Comparison of ENCODE assay signal across 12 cellular contexts in the genomic region with DNA sequence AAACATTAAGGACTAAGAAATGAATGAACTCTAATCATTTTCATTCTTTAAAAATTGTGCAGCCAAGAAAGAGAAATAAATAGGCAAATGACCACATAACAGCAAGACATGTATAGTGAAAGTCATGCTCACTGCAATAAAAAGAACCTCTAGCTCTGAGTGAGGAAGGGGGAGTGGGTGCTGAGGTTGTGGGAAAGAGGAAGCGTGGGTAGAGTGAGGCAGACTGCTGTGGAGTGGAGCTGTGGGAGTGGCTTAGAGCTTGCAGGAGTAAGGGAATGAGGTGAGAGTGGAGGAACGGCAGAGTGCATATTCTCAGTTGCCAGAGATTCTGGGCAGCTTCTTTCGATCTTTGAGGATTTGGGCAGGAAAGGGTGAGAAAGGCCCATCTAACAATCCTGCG. TPM values are rescaled to one million over a fixed set of nuclear protein-coding genes. Genes with fewer than 3 reads are reported as not detected.
DNase-seq lines count a peak whose midpoint lies in the region; ATAC-seq and TF ChIP-seq lines count a peak whose summit lies in the region.
"Had no signal": no experiment of that assay in that cellular context is flagged by ENCODE, and none has a peak within 500 bp of the region (broad histone marks: within the 10 kb centered on the region; RNA-seq: fewer than 3 reads in every experiment).

No MANE protein-coding gene starts in this region.

- TF ChIP-seq EP300 in suprapubic skin (IDR thresholded peaks at IDR 0.05) = no peak

- ATAC-seq in memory B cell (ENCODE audit: low read depth) = peak; percentile 87
- no peak for ATAC-seq in HG03457 (IDR thresholded peaks at IDR 0.05; ENCODE audit: unreplicated experiment)

- no peaks in the 10 kb centered on the region for H3K9me3 Mint-ChIP-seq in activated CD4-positive, alpha-beta T cell treated with anti-CD3 and anti-CD28 coated beads, Interleukin-2, amount 10 ng/mL, durations not matched to agents 24 days and 14 days
- no peaks in the 10 kb centered on the region for H3K9me3 Mint-ChIP-seq in memory B cell

- H3K27ac ChIP-seq in GM23248 (no peak overlapping the region), suprapubic skin (no peak overlapping the region)

- peaks cover 9% of the 10 kb centered on the region; the same call in 1 of the 2 replicates for H3K27me3 ChIP-seq in GM23248 (replicated peaks; ENCODE audit: insufficient read depth)
- H3K27me3 ChIP-seq in suprapubic skin = peaks cover 4% of the 10 kb centered on the region

- H3K9me3 ChIP-seq in GM23248 (ENCODE audit: low read depth) (no peaks in the 10 kb centered on the region), suprapubic skin (no peaks in the 10 kb centered on the region)

- DNase-seq in Ammon's horn (ENCODE audit: low spot score) (peak; percentile 74), GM23248 (peak; percentile 1), memory B cell (ENCODE audit: low spot score in 2 of 2) (no peak), NCI-H187 treated with DMSO at 0.1 percent for 48 hours (lab: John Stamatoyannopoulos, UW) (no peak), suprapubic skin (ENCODE audit: low spot score in 2 of 2) (no peak), NCI-H146 (lab: John Stamatoyannopoulos, UW) (no peak)
- DNase-seq in activated CD4-positive, alpha-beta T cell treated with anti-CD3 and anti-CD28 coated beads, Interleukin-2, amount 10 ng/mL, durations not matched to agents 24 days and 14 days = peak; percentile 76
- DNase-seq: NCI-H1092 treated with DMSO at 0.1 percent for 48 hours; stimulated activated naive CD4-positive, alpha-beta T cell treated with Interleukin-2 at 50 U/mL for 16 hours had no signal

- in situ Hi-C loops in GM23248 (cut with MboI) = no loop called here

- H4K20me1 ChIP-seq in GM23248 (ENCODE audit: insufficient read depth) = no peaks in the 10 kb centered on the region

- H3K4me3 Mint-ChIP-seq in activated CD4-positive, alpha-beta T cell treated with anti-CD3 and anti-CD28 coated beads, Interleukin-2, amount 10 ng/mL, durations not matched to agents 24 days and 14 days = peak overlapping the region; percentile 72
- peak overlapping the region; percentile 83 for H3K4me3 Mint-ChIP-seq in memory B cell

- WGBS in GM23248 (ENCODE audit: low coverage in 1 of 2, low lambda C conversion rate in 2 of 2, missing lambda C conversion rate in 2 of 2), 2 experiments = 42 to 55% methylated on average over 4 of the region's 4 CpGs
- 47% methylated on average over 4 of the region's 4 CpGs for WGBS in suprapubic skin

- peak overlapping the region; percentile 82 for H3K27ac Mint-ChIP-seq in activated CD4-positive, alpha-beta T cell treated with anti-CD3 and anti-CD28 coated beads, Interleukin-2, amount 10 ng/mL, durations not matched to agents 24 days and 14 days
- H3K27ac Mint-ChIP-seq in memory B cell = peak overlapping the region; percentile 29

- peaks cover 19% of the 10 kb centered on the region for H3K4me1 Mint-ChIP-seq in activated CD4-positive, alpha-beta T cell treated with anti-CD3 and anti-CD28 coated beads, Interleukin-2, amount 10 ng/mL, durations not matched to agents 24 days and 14 days
- H3K4me1 Mint-ChIP-seq in memory B cell = peaks cover 4% of the 10 kb centered on the region

- H3K36me3 ChIP-seq in GM23248 (ENCODE audit: low read depth) (no peaks in the 10 kb centered on the region), suprapubic skin (no peaks in the 10 kb centered on the region)

- no peak overlapping the region for H3K9ac ChIP-seq in GM23248

- H3F3A ChIP-seq in GM23248 (ENCODE audit: insufficient read depth) = no peaks in the 10 kb centered on the region

- no peak for TF ChIP-seq CTCF in suprapubic skin (IDR thresholded peaks at IDR 0.05)

- H3K4me3 ChIP-seq in GM23248 (no peak overlapping the region), suprapubic skin (no peak overlapping the region)

- H3K9me2 ChIP-seq in GM23248 (ENCODE audit: insufficient read depth) = no peaks in the 10 kb centered on the region

- no peaks in the 10 kb centered on the region for H3K79me2 ChIP-seq in GM23248 (ENCODE audit: insufficient read depth)

- H3K4me1 ChIP-seq in GM23248 (ENCODE audit: insufficient read depth) (no peaks in the 10 kb centered on the region), suprapubic skin (peaks cover 5% of the 10 kb centered on the region)

- H3K4me2 ChIP-seq in GM23248 (ENCODE audit: unreplicated experiment) = no peak overlapping the region

- H3K36me3 Mint-ChIP-seq in activated CD4-positive, alpha-beta T cell treated with anti-CD3 and anti-CD28 coated beads, Interleukin-2, amount 10 ng/mL, durations not matched to agents 24 days and 14 days (ENCODE audit: low read depth) = no peaks in the 10 kb centered on the region
- no peaks in the 10 kb centered on the region for H3K36me3 Mint-ChIP-seq in memory B cell

- H3K27me3 Mint-ChIP-seq in activated CD4-positive, alpha-beta T cell treated with anti-CD3 and anti-CD28 coated beads, Interleukin-2, amount 10 ng/mL, durations not matched to agents 24 days and 14 days = no peaks in the 10 kb centered on the region
- H3K27me3 Mint-ChIP-seq in memory B cell = no peaks in the 10 kb centered on the region

- no peak overlapping the region for H2AFZ ChIP-seq in GM23248

- TF ChIP-seq POLR2A in suprapubic skin (IDR thresholded peaks at IDR 0.05) = no peak

- intact Hi-C loops in activated CD4-positive, alpha-beta T cell treated with anti-CD3 and anti-CD28 coated beads, Interleukin-2, amount 10 ng/mL, durations not matched to agents 24 days and 14 days (cut with micrococcal nuclease) = loop anchor here (1.0 to 2.0 kb wide), 3 partner anchors 29 to 88 kb away; a partner anchor contains a TSS

RNA-seq across cellular contexts. Expression of a gene that starts 10.4 kb away (rescaled TPM):
- not detected in 2 replicates for total RNA-seq in GM23248 (2014; rRNA removed; shearing (Covaris generic))
- not detected in 2 replicates for polyA plus RNA-seq in GM23248 (2016; fragmentation: Nextera tagmentation; extraction: Ambion mirVana)
- not detected in 2 replicates for total RNA-seq in activated CD4-positive, alpha-beta T cell treated with anti-CD3 and anti-CD28 coated beads, Interleukin-2, amount 10 ng/mL, durations not matched to agents 24 days and 14 days
- not detected for total RNA-seq in suprapubic skin
- total RNA-seq: activated CD8-positive, alpha-beta memory T cell treated with anti-CD3 and anti-CD28 coated beads for 36 hours; epithelial cell of proximal tubule had no signal

RNA-seq across cellular contexts. Expression of a gene that starts 20.0 kb away (rescaled TPM):
- total RNA-seq in GM23248 (2014; rRNA removed; shearing (Covaris generic)) = not detected in 2 replicates
- polyA plus RNA-seq in GM23248 (2016; fragmentation: Nextera tagmentation; extraction: Ambion mirVana) = not detected in 2 replicates
- not detected in 2 replicates for total RNA-seq in activated CD4-positive, alpha-beta T cell treated with anti-CD3 and anti-CD28 coated beads, Interleukin-2, amount 10 ng/mL, durations not matched to agents 24 days and 14 days
- total RNA-seq in suprapubic skin = under 1 TPM in 1 of 4 donors, not detected in 3; 0.34 TPM
- total RNA-seq: activated CD8-positive, alpha-beta memory T cell treated with anti-CD3 and anti-CD28 coated beads for 36 hours; epithelial cell of proximal tubule had no signal

RNA-seq across cellular contexts. Expression of a gene that starts 48.0 kb away (rescaled TPM):
- total RNA-seq in GM23248 (2014; rRNA removed; shearing (Covaris generic)) = not detected in 2 replicates
- polyA plus RNA-seq in GM23248 (2016; fragmentation: Nextera tagmentation; extraction: Ambion mirVana) = not detected in 2 replicates
- total RNA-seq in activated CD4-positive, alpha-beta T cell treated with anti-CD3 and anti-CD28 coated beads, Interleukin-2, amount 10 ng/mL, durations not matched to agents 24 days and 14 days = not detected in 2 replicates
- total RNA-seq in suprapubic skin = not detected
- total RNA-seq: activated CD8-positive, alpha-beta memory T cell treated with anti-CD3 and anti-CD28 coated beads for 36 hours; epithelial cell of proximal tubule had no signal

RNA-seq across cellular contexts. Expression of a gene that starts 53.1 kb away (rescaled TPM):
- 0.32 TPM in 1 of 2 replicates, not detected in the other for total RNA-seq in GM23248 (2014; rRNA removed; shearing (Covaris generic))
- polyA plus RNA-seq in GM23248 (2016; fragmentation: Nextera tagmentation; extraction: Ambion mirVana) = 4.0 and 4.5 TPM in 2 replicates
- total RNA-seq in activated CD4-positive, alpha-beta T cell treated with anti-CD3 and anti-CD28 coated beads, Interleukin-2, amount 10 ng/mL, durations not matched to agents 24 days and 14 days = 5.7 and 6.7 TPM in 2 replicates
- 1 to 10 TPM in 2 of 4 donors, under 1 TPM in 2; 0.91 to 5.1 (median 2.0) TPM for total RNA-seq in suprapubic skin

RNA-seq across cellular contexts. Expression of a gene that starts 59.9 kb away (rescaled TPM):
- 13.8 and 14.8 TPM in 2 replicates for total RNA-seq in GM23248 (2014; rRNA removed; shearing (Covaris generic))
- 4.1 and 5.3 TPM in 2 replicates for polyA plus RNA-seq in GM23248 (2016; fragmentation: Nextera tagmentation; extraction: Ambion mirVana)
- total RNA-seq in activated CD4-positive, alpha-beta T cell treated with anti-CD3 and anti-CD28 coated beads, Interleukin-2, amount 10 ng/mL, durations not matched to agents 24 days and 14 days = 23.7 and 24.6 TPM in 2 replicates
- total RNA-seq in suprapubic skin = 10 to 100 TPM in 1 of 4 donors, 1 to 10 TPM in 3; 8.1 to 11.2 (median 8.8) TPM

Comparison
In these comparisons a context has a peak if more than half of its experiments do, and no peak if none do; other contexts are left out.
1. DNase-seq: peak in Ammon's horn (single experiment), GM23248 (single experiment) and activated CD4-positive, alpha-beta T cell treated with anti-CD3 and anti-CD28 coated beads, Interleukin-2, amount 10 ng/mL, durations not matched to agents 24 days and 14 days (single experiment); none in memory B cell (0 of 2), NCI-H187 treated with DMSO at 0.1 percent for 48 hours (single experiment), suprapubic skin (0 of 2) and NCI-H146 (single experiment).